7 cellular contexts compared by ENCODE assay signal in the genomic region with DNA sequence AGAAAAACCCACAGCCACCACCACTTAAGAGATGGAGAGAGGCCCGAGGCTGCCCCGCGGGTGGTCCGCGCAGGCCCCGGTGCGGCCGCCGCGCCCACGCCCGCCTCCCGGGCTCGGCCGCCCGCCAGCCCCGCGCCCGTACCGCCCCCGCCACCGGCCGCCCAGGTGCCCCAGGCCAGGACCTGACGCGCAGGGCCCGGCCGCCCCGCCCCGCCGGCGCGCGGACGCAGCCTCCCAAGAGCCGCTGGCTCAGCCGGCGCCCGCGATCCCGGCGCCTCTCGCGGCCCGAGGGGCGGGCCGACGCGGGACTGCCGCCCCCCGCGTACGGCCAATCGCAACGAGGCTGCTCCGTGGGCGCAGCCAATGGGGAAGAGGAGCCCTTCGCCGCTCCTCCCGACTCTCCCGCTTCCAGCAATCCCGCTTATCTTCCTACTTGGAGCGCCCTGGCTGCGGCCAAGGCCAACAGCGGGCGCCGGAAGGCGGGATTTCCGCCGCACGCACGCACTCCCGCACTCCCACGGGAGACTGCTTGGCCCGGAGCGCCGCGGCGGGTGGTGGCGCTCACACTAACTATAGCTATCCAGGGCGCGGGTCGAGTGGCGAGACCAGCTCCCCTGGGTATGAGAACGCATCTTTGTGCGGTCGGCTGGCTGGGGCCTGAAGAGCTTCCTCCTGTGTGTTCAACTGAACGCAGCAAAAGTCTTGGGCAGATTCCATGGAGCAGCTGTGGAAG. TPM values are rescaled to one million over a fixed set of nuclear protein-coding genes. Genes with fewer than 3 reads are reported as not detected.
"Had no signal": no experiment of that assay in that cellular context is flagged by ENCODE, and none has a peak within 500 bp of the region (broad histone marks: within the 10 kb centered on the region; RNA-seq: fewer than 3 reads in every experiment).

No MANE protein-coding gene starts in this region.

RNA-seq across cellular contexts. Expression of a gene that starts 35.5 kb away (rescaled TPM):
- total RNA-seq: activated CD4-positive, alpha-beta memory T cell treated with anti-CD3 and anti-CD28 coated beads, Interleukin-2, amount 10 ng/mL, durations not matched to agents 7 days and 5 days; activated CD4-positive, alpha-beta T cell treated with anti-CD3 and anti-CD28 coated beads for 36 hours; activated CD8-positive, alpha-beta memory T cell treated with anti-CD3 and anti-CD28 coated beads for 36 hours; bronchial epithelial cell; RPMI7951; SJSA1; WTC11 had no signal
